14 cellular contexts compared by ENCODE assay signal in genomic region chr22:40560551-40560950, GRCh38.
A peak's percentile ranks its signal among the peaks of the same experiment; 100 is the strongest.
DNase-seq lines count a peak whose midpoint lies in the region; ATAC-seq and TF ChIP-seq lines count a peak whose summit lies in the region.
"Had no signal": no experiment of that assay in that cellular context is flagged by ENCODE, and none has a peak within 500 bp of the region (broad histone marks: within the 10 kb centered on the region; RNA-seq: fewer than 3 reads in every experiment).

No MANE protein-coding gene starts in this region.

- TF ChIP-seq POLR2A in erythroblast (IDR thresholded peaks at IDR 0.05; ENCODE audit: low read length) (no peak), transverse colon (IDR thresholded peaks at IDR 0.05) (no peak)

- peak; percentile 65 to 66 for ATAC-seq in activated T-cell treated with anti-CD3 and anti-CD28 coated beads, Interleukin-2, amount 50 U/mL, for 4 hours
- ATAC-seq in HG02798 (IDR thresholded peaks at IDR 0.05; ENCODE audit: poor library complexity, unreplicated experiment) (no peak), WTC11 (no peak)

- no peak overlapping the region for H3K27ac Mint-ChIP-seq in WTC11
- H3K27ac Mint-ChIP-seq: activated naive CD8-positive, alpha-beta T cell treated with anti-CD3 and anti-CD28 coated beads, Interleukin-2, amount 10 ng/mL, durations not matched to agents 7 days and 5 days; H9 had no signal

- in situ Hi-C loops in transverse colon (cut with MboI; ENCODE audit: low pct_ligation_motif_present in 1 of 4, low pct_unique_long_range_greater_than_20kb in 1 of 4, low sequenced_read_pairs in 3 of 4), result no loop called here

- no peaks in the 10 kb centered on the region for H3K9me3 ChIP-seq in SK-N-MC (ENCODE audit: low read depth, low read length)
- no peaks in the 10 kb centered on the region for H3K9me3 ChIP-seq in transverse colon
- H3K9me3 ChIP-seq: SJCRH30 had no signal

- H3K36me3 Mint-ChIP-seq in activated T-cell treated with anti-CD3 and anti-CD28 coated beads, Interleukin-2, amount 50 U/mL, for 4 hours (ENCODE audit: insufficient read depth), result peaks cover 19% of the 10 kb centered on the region
- no peaks in the 10 kb centered on the region for H3K36me3 Mint-ChIP-seq in WTC11

- H3K4me3 ChIP-seq in SK-N-MC, result no peak overlapping the region
- H3K4me3 ChIP-seq in transverse colon, result no peak overlapping the region
- H3K4me3 ChIP-seq: SJCRH30 had no signal

- CTCF ChIA-PET in WTC11 (lab: Charles Lee), result no interaction called here

- H3K27ac ChIP-seq in SK-N-MC, result peak overlapping the region; percentile 62; the same call in 1 of the 2 replicates
- no peak overlapping the region for H3K27ac ChIP-seq in transverse colon
- H3K27ac ChIP-seq: SJCRH30 had no signal

- TF ChIP-seq EP300 in transverse colon (IDR thresholded peaks at IDR 0.05; ENCODE audit: low read depth), result no peak

- H3K27me3 ChIP-seq in transverse colon, result no peaks in the 10 kb centered on the region
- H3K27me3 ChIP-seq: SJCRH30 had no signal

- no peak for TF ChIP-seq CTCF in transverse colon (IDR thresholded peaks at IDR 0.05)
- no peak for TF ChIP-seq CTCF in WTC11 (IDR thresholded peaks at IDR 0.05)

- peaks cover 11% of the 10 kb centered on the region for H3K4me1 Mint-ChIP-seq in activated T-cell treated with anti-CD3 and anti-CD28 coated beads, Interleukin-2, amount 50 U/mL, for 4 hours (ENCODE audit: low read depth)
- peaks cover 25% of the 10 kb centered on the region for H3K4me1 Mint-ChIP-seq in WTC11

- DNase-seq in activated T-cell treated with anti-CD3 and anti-CD28 coated beads, Interleukin-2, amount 50 U/mL, for 4 hours, result no peak
- DNase-seq in activated T-cell treated with anti-CD3 and anti-CD28 coated beads for 4 hours (no peak), SK-N-MC (ENCODE audit: low read depth, low spot score) (no peak), erythroblast (lab: John Stamatoyannopoulos, UW) (peak; percentile 68 to 86), transverse colon (no peak), WTC11 (ENCODE audit: low spot score) (no peak)
- DNase-seq in stimulated activated CD8-positive, alpha-beta memory T cell treated with anti-CD3 and anti-CD28 coated beads, Interleukin-4, amount 100 ng/mL, for 48 hours, result peak; percentile 33
- DNase-seq: activated CD4-positive, alpha-beta T cell treated with anti-CD3 and anti-CD28 coated beads, Interleukin-2, amount 50 U/mL, for 1 hour; activated naive CD8-positive, alpha-beta T cell treated with anti-CD3 and anti-CD28 coated beads, Interleukin-2, amount 10 ng/mL, durations not matched to agents 7 days and 5 days; H9; NCI-H526; SJCRH30; stimulated activated naive CD4-positive, alpha-beta T cell had no signal

- 86 to 100% methylated on average over 1 to 3 of the region's 3 CpGs for WGBS in transverse colon (ENCODE audit: low coverage in 1 of 2), 2 donors

- no peaks in the 10 kb centered on the region for H3K27me3 Mint-ChIP-seq in activated T-cell treated with anti-CD3 and anti-CD28 coated beads, Interleukin-2, amount 50 U/mL, for 4 hours (ENCODE audit: low read depth)
- no peaks in the 10 kb centered on the region for H3K27me3 Mint-ChIP-seq in WTC11 (ENCODE audit: low read depth)
- H3K27me3 Mint-ChIP-seq: activated naive CD8-positive, alpha-beta T cell treated with anti-CD3 and anti-CD28 coated beads, Interleukin-2, amount 10 ng/mL, durations not matched to agents 7 days and 5 days had no signal

- H3K36me3 ChIP-seq in SK-N-MC (ENCODE audit: insufficient read depth, low read length) (no peaks in the 10 kb centered on the region), transverse colon (no peaks in the 10 kb centered on the region)
- H3K36me3 ChIP-seq: SJCRH30 had no signal

- intact Hi-C loops in transverse colon (cut with DNase I; ENCODE audit: low total_unique reads), result no loop called here

- no peak overlapping the region for H3K9ac ChIP-seq in SK-N-MC (ENCODE audit: insufficient read length)

- POLR2A ChIA-PET in WTC11 (lab: Charles Lee), result interaction anchor here (0.7 kb wide), 1 partner anchor 665 kb away, joined by 3 read pairs; no protein-coding TSS in a partner anchor

- no peak overlapping the region for H3K4me3 Mint-ChIP-seq in activated T-cell treated with anti-CD3 and anti-CD28 coated beads, Interleukin-2, amount 50 U/mL, for 4 hours
- H3K4me3 Mint-ChIP-seq in WTC11, result no peak overlapping the region
- H3K4me3 Mint-ChIP-seq: activated naive CD8-positive, alpha-beta T cell treated with anti-CD3 and anti-CD28 coated beads, Interleukin-2, amount 10 ng/mL, durations not matched to agents 7 days and 5 days; H9 had no signal

- H3K4me1 ChIP-seq in transverse colon, result peaks cover 0 to 6% (median 0%) of the 10 kb centered on the region in 4 donors
- H3K4me1 ChIP-seq: SJCRH30 had no signal

- no peaks in the 10 kb centered on the region for H3K9me3 Mint-ChIP-seq in activated T-cell treated with anti-CD3 and anti-CD28 coated beads, Interleukin-2, amount 50 U/mL, for 4 hours
- peaks cover 6% of the 10 kb centered on the region; the same call in 1 of the 2 replicates for H3K9me3 Mint-ChIP-seq in WTC11
- H3K9me3 Mint-ChIP-seq: activated naive CD8-positive, alpha-beta T cell treated with anti-CD3 and anti-CD28 coated beads, Interleukin-2, amount 10 ng/mL, durations not matched to agents 7 days and 5 days; H9 had no signal

TF ChIP-seq in WTC11, 78 proteins besides CTCF, POLR2A, EP300 and RAD21 (continues in another document):
- TF ChIP-seq PREB (CRISPR knock-in tag; IDR thresholded peaks at IDR 0.05; ENCODE audit: borderline replicate concordance), result no peak
- TF ChIP-seq ZNF425 (CRISPR knock-in tag; conservative IDR thresholded peaks at IDR 0.05), result no peak
- TF ChIP-seq USF1 (CRISPR knock-in tag; IDR thresholded peaks at IDR 0.05), result no peak
- TF ChIP-seq IRF2 (CRISPR knock-in tag; IDR thresholded peaks at IDR 0.05; ENCODE audit: borderline replicate concordance, low read depth), result no peak
- no peak for TF ChIP-seq ZNF121 (CRISPR knock-in tag; IDR thresholded peaks at IDR 0.05)
- TF ChIP-seq NR2C2 (CRISPR knock-in tag; IDR thresholded peaks at IDR 0.05), result no peak
- TF ChIP-seq ATF1 (CRISPR knock-in tag; IDR thresholded peaks at IDR 0.05), result no peak
- no peak for TF ChIP-seq MYBL2 (CRISPR knock-in tag; IDR thresholded peaks at IDR 0.05)
- no peak for TF ChIP-seq SMAD3 (CRISPR knock-in tag; IDR thresholded peaks at IDR 0.05; ENCODE audit: borderline replicate concordance)
- TF ChIP-seq MAX (CRISPR knock-in tag; IDR thresholded peaks at IDR 0.05), result no peak
- no peak for TF ChIP-seq FOXK1 (CRISPR knock-in tag; IDR thresholded peaks at IDR 0.05)

Comparison
In these comparisons a context has a peak if more than half of its experiments do, and no peak if none do; other contexts are left out.
1. ATAC-seq: peak in activated T-cell treated with anti-CD3 and anti-CD28 coated beads, Interleukin-2, amount 50 U/mL, for 4 hours (2 of 2); none in HG02798 (single experiment) and WTC11 (single experiment).
2. DNase-seq: peak in erythroblast (2 of 2) and stimulated activated CD8-positive, alpha-beta memory T cell treated with anti-CD3 and anti-CD28 coated beads, Interleukin-4, amount 100 ng/mL, for 48 hours (single experiment); none in activated T-cell treated with anti-CD3 and anti-CD28 coated beads, Interleukin-2, amount 50 U/mL, for 4 hours (single experiment), activated T-cell treated with anti-CD3 and anti-CD28 coated beads for 4 hours (single experiment), SK-N-MC (single experiment), transverse colon (single experiment) and WTC11 (single experiment).